3 cellular contexts compared by ENCODE assay signal in genomic region chr3:110067527-110067926, GRCh38.
TF ChIP-seq lines count a peak whose summit lies in the region.

No MANE protein-coding gene starts in this region.

TF ChIP-seq in SK-N-SH, 30 proteins besides CTCF, POLR2A, EP300 and RAD21 (continued from another document):
- TF ChIP-seq SMC3 (IDR thresholded peaks at IDR 0.05; ENCODE audit: low read depth, low read length) (no peak), NFIC (IDR thresholded peaks at IDR 0.05; ENCODE audit: borderline replicate concordance) (no peak), USF1 (IDR thresholded peaks at IDR 0.05; ENCODE audit: borderline replicate concordance, low read depth) (no peak), EZH2phosphoT487 (IDR thresholded peaks at IDR 0.05; ENCODE audit: borderline replicate concordance, low read depth) (no peak), RCOR1 (IDR thresholded peaks at IDR 0.05; ENCODE audit: low read length) (no peak), FOXM1 (IDR thresholded peaks at IDR 0.05; ENCODE audit: low read depth) (no peak), USF2 (IDR thresholded peaks at IDR 0.05; ENCODE audit: borderline replicate concordance, low read depth, low read length) (no peak), RXRA (IDR thresholded peaks at IDR 0.05; ENCODE audit: borderline replicate concordance, low read depth) (no peak), TEAD4 (IDR thresholded peaks at IDR 0.05; ENCODE audit: borderline replicate concordance, insufficient read depth) (no peak), ELF1 (IDR thresholded peaks at IDR 0.05) (no peak), POLR2AphosphoS5 (IDR thresholded peaks at IDR 0.05; ENCODE audit: low read depth, low read length) (no peak), MAX (IDR thresholded peaks at IDR 0.05; ENCODE audit: low read depth) (no peak), FOSL2 (IDR thresholded peaks at IDR 0.05; ENCODE audit: borderline replicate concordance, low read depth) (no peak), CHD2 (IDR thresholded peaks at IDR 0.05; ENCODE audit: low read length, partially characterized antibody) (no peak)

TF ChIP-seq in SK-N-SH treated with all-trans-retinoic acid at 6 μM for 48 hours, 23 proteins besides CTCF, POLR2A, EP300 and RAD21 (continued from another document):
- TF ChIP-seq CREB5 (CRISPR knock-in tag; IDR thresholded peaks at IDR 0.05; ENCODE audit: low read depth) (no peak), PATZ1 (CRISPR knock-in tag; IDR thresholded peaks at IDR 0.05; ENCODE audit: borderline replicate concordance) (no peak), ESRRG (CRISPR knock-in tag; IDR thresholded peaks at IDR 0.05) (no peak), ZC3H10 (CRISPR knock-in tag; IDR thresholded peaks at IDR 0.05) (no peak), TSHZ2 (CRISPR knock-in tag; IDR thresholded peaks at IDR 0.05) (no peak), CSDC2 (CRISPR knock-in tag; IDR thresholded peaks at IDR 0.05) (no peak)

TF ChIP-seq in GM12878, 131 proteins besides CTCF, POLR2A, EP300 and RAD21:
- TF ChIP-seq ZBTB40 (IDR thresholded peaks at IDR 0.05; ENCODE audit: borderline replicate concordance) (no peak), CEBPB (IDR thresholded peaks at IDR 0.05; ENCODE audit: borderline replicate concordance in 1 of 2, low read depth in 2 of 2, low read length in 2 of 2) (no peak), ZNF687 (IDR thresholded peaks at IDR 0.05) (no peak), KDM1A (IDR thresholded peaks at IDR 0.05; ENCODE audit: borderline replicate concordance) (no peak), SRF (IDR thresholded peaks at IDR 0.05; ENCODE audit: low read depth in 2 of 2, low read length in 2 of 2) (no peak), TBL1XR1 (IDR thresholded peaks at IDR 0.05; ENCODE audit: low read depth, low read length) (no peak), CHD1 (IDR thresholded peaks at IDR 0.05; ENCODE audit: low read depth, low read length) (no peak), ZNF24 (IDR thresholded peaks at IDR 0.05) (no peak), ATF3 (IDR thresholded peaks at IDR 0.05; ENCODE audit: borderline replicate concordance, extremely low read depth, low read depth, low read length) (no peak), IRF3 (IDR thresholded peaks at IDR 0.05) (no peak), NR2F1 (conservative IDR thresholded peaks at IDR 0.05) (no peak), YBX1 (IDR thresholded peaks at IDR 0.05) (no peak), NRF1 (conservative IDR thresholded peaks at IDR 0.05; ENCODE audit: low read depth, low read length) (no peak), CEBPZ (IDR thresholded peaks at IDR 0.05; ENCODE audit: low read depth, low read length) (no peak), PKNOX1 (IDR thresholded peaks at IDR 0.05) (no peak), E2F8 (IDR thresholded peaks at IDR 0.05; ENCODE audit: low read depth, partially characterized antibody) (no peak), FOS (IDR thresholded peaks at IDR 0.05; ENCODE audit: borderline replicate concordance, extremely low read depth, insufficient read length) (no peak)
TF ChIP-seq in GM12878: peak in this region for 0.
